Comparison of ENCODE assay signal across 10 cellular contexts in genomic region chr15:60390231-60390630, GRCh38. TPM values are rescaled to one million over a fixed set of nuclear protein-coding genes. Genes with fewer than 3 reads are reported as not detected.
A peak's percentile ranks its signal among the peaks of the same experiment; 100 is the strongest.
DNase-seq lines count a peak whose midpoint lies in the region; ATAC-seq and TF ChIP-seq lines count a peak whose summit lies in the region.
"Had no signal": no experiment of that assay in that cellular context is flagged by ENCODE, and none has a peak within 500 bp of the region (broad histone marks: within the 10 kb centered on the region; RNA-seq: fewer than 3 reads in every experiment).

No MANE protein-coding gene starts in this region.

- H3K79me2 ChIP-seq in PC-9 (ENCODE audit: low read depth) (peaks cover 91% of the 10 kb centered on the region), osteoblast (ENCODE audit: insufficient read depth, low read length) (peaks cover 94% of the 10 kb centered on the region)

- no peaks in the 10 kb centered on the region for H3K36me3 ChIP-seq in PC-9 (ENCODE audit: low read depth)
- peaks cover 62% of the 10 kb centered on the region for H3K36me3 ChIP-seq in endodermal cell (ENCODE audit: control insufficient read depth, insufficient read depth, low read length)
- H3K36me3 ChIP-seq in osteoblast (ENCODE audit: insufficient read depth, low read length), result peaks cover 74% of the 10 kb centered on the region

- H3K27me3 Mint-ChIP-seq in endodermal cell (ENCODE audit: insufficient read depth), result no peaks in the 10 kb centered on the region
- no peaks in the 10 kb centered on the region for H3K27me3 Mint-ChIP-seq in activated naive CD4-positive, alpha-beta T cell treated with anti-CD3 and anti-CD28 coated beads, Interleukin-2, amount 10 ng/mL, durations not matched to agents 7 days and 5 days

- H2AFZ ChIP-seq in PC-9 (no peak overlapping the region), osteoblast (ENCODE audit: low read length) (no peak overlapping the region)

- H3K4me1 Mint-ChIP-seq in endodermal cell, result peaks cover 60% of the 10 kb centered on the region
- H3K4me1 Mint-ChIP-seq in activated naive CD4-positive, alpha-beta T cell treated with anti-CD3 and anti-CD28 coated beads, Interleukin-2, amount 10 ng/mL, durations not matched to agents 7 days and 5 days, result peaks cover 68% of the 10 kb centered on the region

- H3K9me3 ChIP-seq in PC-9 (ENCODE audit: insufficient read depth, low read depth) (no peaks in the 10 kb centered on the region), endodermal cell (ENCODE audit: control insufficient read depth, low read length) (no peaks in the 10 kb centered on the region), osteoblast (ENCODE audit: low read depth, low read length) (no peaks in the 10 kb centered on the region)

- POLR2A ChIA-PET in PC-9 (lab: Charles Lee; ENCODE audit: unreplicated experiment), result no interaction called here

- peaks cover 30% of the 10 kb centered on the region for H3F3A ChIP-seq in PC-9 (ENCODE audit: insufficient read depth, low read depth)

- intact Hi-C loops in PC-9 (cut with micrococcal nuclease; ENCODE audit: unreplicated experiment), result no loop called here

- peak overlapping the region; percentile 94; the same call in 1 of the 2 replicates for H3K27ac ChIP-seq in PC-9
- no peak overlapping the region for H3K27ac ChIP-seq in endodermal cell (ENCODE audit: low read depth, low read length)
- peak overlapping the region; percentile 95 for H3K27ac ChIP-seq in osteoblast (ENCODE audit: low read depth, low read length)

- no peak for ATAC-seq in HG02852 (IDR thresholded peaks at IDR 0.05; ENCODE audit: unreplicated experiment)
- no peak for ATAC-seq in HG03159 (IDR thresholded peaks at IDR 0.05; ENCODE audit: unreplicated experiment)

- WGBS in endodermal cell (ENCODE audit: insufficient coverage in 1 of 2, insufficient read length in 1 of 2), 2 experiments, result 83 to 89% methylated on average over 4 to 6 of the region's 6 CpGs

- peaks cover 31% of the 10 kb centered on the region for H3K36me3 Mint-ChIP-seq in endodermal cell (ENCODE audit: low read depth)
- peaks cover 52% of the 10 kb centered on the region for H3K36me3 Mint-ChIP-seq in activated naive CD4-positive, alpha-beta T cell treated with anti-CD3 and anti-CD28 coated beads, Interleukin-2, amount 10 ng/mL, durations not matched to agents 7 days and 5 days

- H3K9me2 ChIP-seq in PC-9 (ENCODE audit: insufficient read depth), result no peaks in the 10 kb centered on the region

- peak overlapping the region; percentile 76 for H3K4me2 ChIP-seq in PC-9
- H3K4me2 ChIP-seq in osteoblast (ENCODE audit: insufficient read depth, low read length), result peak overlapping the region; percentile 82

- no peak overlapping the region for H3K9ac ChIP-seq in endodermal cell (ENCODE audit: extremely low read depth, low read length, poor library complexity, severe bottlenecking)

- H3K9me3 Mint-ChIP-seq in endodermal cell, result no peaks in the 10 kb centered on the region
- H3K9me3 Mint-ChIP-seq in activated naive CD4-positive, alpha-beta T cell treated with anti-CD3 and anti-CD28 coated beads, Interleukin-2, amount 10 ng/mL, durations not matched to agents 7 days and 5 days, result no peaks in the 10 kb centered on the region

- TF ChIP-seq CTCF in AG10803 (conservative IDR thresholded peaks at IDR 0.05; ENCODE audit: low read length), result no peak
- TF ChIP-seq CTCF in PC-9 (conservative IDR thresholded peaks at IDR 0.05), result no peak
- no peak for TF ChIP-seq CTCF in endodermal cell (conservative IDR thresholded peaks at IDR 0.05)
- TF ChIP-seq CTCF in osteoblast (IDR thresholded peaks at IDR 0.05; ENCODE audit: extremely low read depth, low read depth, low read length), result no peak

- peaks cover 9% of the 10 kb centered on the region for H4K20me1 ChIP-seq in PC-9 (ENCODE audit: insufficient read depth)
- peaks cover 76% of the 10 kb centered on the region for H4K20me1 ChIP-seq in osteoblast (ENCODE audit: insufficient read depth, low read length)

- no peak overlapping the region for H3K27ac Mint-ChIP-seq in endodermal cell
- H3K27ac Mint-ChIP-seq in activated naive CD4-positive, alpha-beta T cell treated with anti-CD3 and anti-CD28 coated beads, Interleukin-2, amount 10 ng/mL, durations not matched to agents 7 days and 5 days, result no peak overlapping the region

- no TSS peak for BruUV-seq in PC-9 (replicated peaks; lab: Mats Ljungman, UMichigan)

- DNase-seq in AG10803 (ENCODE audit: low read depth) (peak; percentile 55), PC-9 (no peak), endodermal cell (peak; percentile 39), osteoblast (ENCODE audit: insufficient read length, low spot score, missing footprints) (no peak), dedifferentiated amniotic fluid mesenchymal stem cell (ENCODE audit: extremely low spot score) (no peak)
- no peak for DNase-seq in activated naive CD4-positive, alpha-beta T cell treated with anti-CD3 and anti-CD28 coated beads, Interleukin-2, amount 10 ng/mL, durations not matched to agents 7 days and 5 days
- DNase-seq: GOT3, left ventricle myocardium superior had no signal

- H3K4me3 Mint-ChIP-seq in endodermal cell, result no peak overlapping the region
- H3K4me3 Mint-ChIP-seq in activated naive CD4-positive, alpha-beta T cell treated with anti-CD3 and anti-CD28 coated beads, Interleukin-2, amount 10 ng/mL, durations not matched to agents 7 days and 5 days, result no peak overlapping the region

- CTCF ChIA-PET in PC-9 (lab: Charles Lee), result no interaction called here
- CTCF ChIA-PET in activated naive CD4-positive, alpha-beta T cell treated with anti-CD3 and anti-CD28 coated beads, Interleukin-2, amount 10 ng/mL, durations not matched to agents 7 days and 5 days (lab: Charles Lee), result interaction anchor here (1.9 kb wide), 1 partner anchor 28 kb away, joined by 4 read pairs; no protein-coding TSS in a partner anchor

- H3K4me3 ChIP-seq in AG10803 (ENCODE audit: low read length) (peak overlapping the region; percentile 53), PC-9 (no peak overlapping the region), endodermal cell (ENCODE audit: low read length) (peak overlapping the region; percentile 67), osteoblast (ENCODE audit: insufficient read depth, low read length) (peak overlapping the region; percentile 75)

- H3K4me1 ChIP-seq in PC-9 (replicated peaks; ENCODE audit: insufficient read depth) (peaks cover 57% of the 10 kb centered on the region), endodermal cell (ENCODE audit: control insufficient read depth, insufficient read depth, low read length) (peaks cover 42% of the 10 kb centered on the region), osteoblast (ENCODE audit: insufficient read depth, low read length) (peaks cover 94% of the 10 kb centered on the region)

- H3K27me3 ChIP-seq in PC-9 (ENCODE audit: insufficient read depth, low read depth) (no peaks in the 10 kb centered on the region), endodermal cell (ENCODE audit: control insufficient read depth, insufficient read depth, low read length, poor library complexity, severe bottlenecking) (no peaks in the 10 kb centered on the region), osteoblast (ENCODE audit: insufficient read depth, low read length) (no peaks in the 10 kb centered on the region)

RNA-seq across cellular contexts. Expression of gene ANXA2, which starts 7.6 kb away (rescaled TPM):
- total RNA-seq in PC-9 (2021), result 1,720 and 1,743 TPM in 2 replicates
- 100 to 1,000 TPM; 355 to 392 TPM for total RNA-seq in endodermal cell
- 280 TPM for polyA plus RNA-seq in endodermal cell (2013, experiment 1 of 2)
- 311 TPM for polyA plus RNA-seq in endodermal cell (2013, experiment 2 of 2)
- total RNA-seq in osteoblast, result 2,826 and 3,042 TPM in 2 replicates

Comparison
In these comparisons a context has a peak if more than half of its experiments do, and no peak if none do; other contexts are left out.
1. DNase-seq: peak in AG10803 (single experiment) and endodermal cell (single experiment); none in PC-9 (0 of 2), osteoblast (single experiment), activated naive CD4-positive, alpha-beta T cell treated with anti-CD3 and anti-CD28 coated beads, Interleukin-2, amount 10 ng/mL, durations not matched to agents 7 days and 5 days (single experiment) and dedifferentiated amniotic fluid mesenchymal stem cell (single experiment).